In the genomic region with DNA sequence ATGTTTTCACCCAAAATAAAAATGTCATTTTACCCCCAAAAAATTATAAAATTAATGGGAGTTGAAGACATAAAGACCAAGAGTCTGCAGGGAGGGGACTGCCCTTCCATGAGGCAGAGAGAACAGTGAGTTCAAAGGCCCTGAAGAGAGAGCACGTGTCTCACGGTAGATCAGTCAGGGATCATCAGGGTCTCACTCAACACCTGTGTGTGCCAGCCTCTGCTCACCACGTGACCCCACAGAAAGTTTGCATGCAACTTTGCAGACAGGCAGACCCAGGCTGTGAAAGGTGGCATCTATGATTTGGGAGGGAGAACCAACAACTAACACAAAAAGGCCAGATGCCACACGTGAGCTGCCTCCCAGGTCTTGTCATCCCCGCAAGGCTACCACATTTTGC, we compare ENCODE assay signal across 24 cellular contexts.
"Had no signal": no experiment of that assay in that cellular context is flagged by ENCODE, and none has a peak within 500 bp of the region (broad histone marks: within the 10 kb centered on the region; RNA-seq: fewer than 3 reads in every experiment).

No MANE protein-coding gene starts in this region.

- H3K36me3 ChIP-seq: ovary, upper lobe of right lung had no signal

- FAIRE-seq: islet of Langerhans, small intestine had no signal

- H3K9me3 ChIP-seq: mucosa of descending colon, ovary, psoas muscle, testis, upper lobe of right lung had no signal

- DNase-seq: activated B cell treated with CpG ODN at 0.5 μM for 24 hours; activated CD4-positive, alpha-beta memory T cell treated with anti-CD3 and anti-CD28 coated beads for 36 hours; activated CD4-positive, alpha-beta T cell treated with anti-CD3 and anti-CD28 coated beads for 4 hours; activated naive CD4-positive, alpha-beta T cell treated with Interleukin-2 at 50 U/mL for 16 hours; activated naive CD8-positive, alpha-beta T cell treated with anti-CD3 and anti-CD28 coated beads, Interleukin-2, amount 10 ng/mL, durations not matched to agents 7 days and 5 days; activated T-cell treated with anti-CD3 and anti-CD28 coated beads, Interleukin-2, amount 50 U/mL, for 1 hour; amygdala; caudate nucleus; foreskin fibroblast; hippocampal formation; mucosa of descending colon; naive B cell; ovary; psoas muscle; right cardiac atrium; small intestine; stimulated activated CD4-positive, alpha-beta T cell treated with anti-CD3 and anti-CD28 coated beads, Interleukin-15, amount 100 ng/mL, for 24 hours; stimulated activated CD4-positive, alpha-beta T cell treated with anti-CD3 and anti-CD28 coated beads, Interleukin-2, amount 100 ng/mL, for 48 hours; stimulated activated naive CD8-positive, alpha-beta T cell treated with anti-CD3 and anti-CD28 coated beads, Interleukin-15, amount 100 ng/mL, for 72 hours; testis; upper lobe of right lung had no signal

- H3K27me3 ChIP-seq: ovary, testis, upper lobe of right lung had no signal

- H3K27ac ChIP-seq: epithelial cell of prostate, ovary, psoas muscle, testis, upper lobe of right lung had no signal

- H3K4me3 ChIP-seq: mucosa of descending colon, ovary, psoas muscle, testis, upper lobe of right lung had no signal

- ATAC-seq: activated T-helper 17 cell treated with anti-CD3 and anti-CD28 coated beads, Interleukin-2, amount 50 U/mL, for 72 hours; mucosa of descending colon; psoas muscle; right cardiac atrium; stimulated activated naive CD8-positive, alpha-beta T cell treated with anti-CD3 and anti-CD28 coated beads, Interleukin-15, amount 100 ng/mL, for 72 hours; upper lobe of right lung had no signal
